In genomic region chr1:30550365-30551220, GRCh38 we compare ENCODE assay signal across 18 cellular contexts.
A peak's percentile ranks its signal among the peaks of the same experiment; 100 is the strongest.
DNase-seq lines count a peak whose midpoint lies in the region; ATAC-seq and TF ChIP-seq lines count a peak whose summit lies in the region.
"Had no signal": no experiment of that assay in that cellular context is flagged by ENCODE, and none has a peak within 500 bp of the region (broad histone marks: within the 10 kb centered on the region; RNA-seq: fewer than 3 reads in every experiment).

No MANE protein-coding gene starts in this region.

- H2BK12ac ChIP-seq in neuronal stem cell (ENCODE audit: low read length) = no peak overlapping the region

- peak overlapping the region; percentile 29 for H3K18ac ChIP-seq in neuronal stem cell (ENCODE audit: low read length)

- 92% methylated on average over 8 of the region's 11 CpGs for WGBS in esophagus muscularis mucosa
- no CpG with 5 or more reads among the region's 11 CpGs for WGBS in neuronal stem cell (ENCODE audit: extremely low coverage in 2 of 2, insufficient read length in 2 of 2, insufficient replicate concordance in 1 of 2), 2 donors

- intact Hi-C loops in esophagus muscularis mucosa (cut with DNase I) = no loop called here

- no peaks in the 10 kb centered on the region for H3K4me1 Mint-ChIP-seq in stimulated activated effector memory CD8-positive, alpha-beta T cell treated with anti-CD3 and anti-CD28 coated beads, Interleukin-12 subunit alpha, Interleukin-12 subunit beta, amount 100 ng/mL, for 72 hours
- H3K4me1 Mint-ChIP-seq: CD4-positive, alpha-beta memory T cell had no signal

- peaks cover 0 to 22% (median 0%) of the 10 kb centered on the region in 4 donors for H3K27me3 ChIP-seq in esophagus muscularis mucosa
- H3K27me3 ChIP-seq in neuronal stem cell (ENCODE audit: control insufficient read depth in 3 of 3, insufficient read depth in 3 of 3, low read depth in 1 of 3, low read length in 3 of 3) = no peaks in the 10 kb centered on the region

- H3K4me2 ChIP-seq in neuronal stem cell (ENCODE audit: insufficient read depth, low read length, poor library complexity, severe bottlenecking) = no peak overlapping the region
- H3K4me2 ChIP-seq: A549 had no signal

- no peaks in the 10 kb centered on the region for H3K79me1 ChIP-seq in neuronal stem cell (ENCODE audit: low read depth, low read length)

- no peak overlapping the region for H3K27ac Mint-ChIP-seq in stimulated activated effector memory CD8-positive, alpha-beta T cell treated with anti-CD3 and anti-CD28 coated beads, Interleukin-12 subunit alpha, Interleukin-12 subunit beta, amount 100 ng/mL, for 72 hours
- H3K27ac Mint-ChIP-seq: CD4-positive, alpha-beta memory T cell; HFFc6 had no signal

- H3K9me3 Mint-ChIP-seq in stimulated activated effector memory CD8-positive, alpha-beta T cell treated with anti-CD3 and anti-CD28 coated beads, Interleukin-12 subunit alpha, Interleukin-12 subunit beta, amount 100 ng/mL, for 72 hours = peaks cover 3% of the 10 kb centered on the region
- H3K9me3 Mint-ChIP-seq: CD4-positive, alpha-beta memory T cell; HFFc6 had no signal

- no peak overlapping the region for H3K14ac ChIP-seq in neuronal stem cell (ENCODE audit: low read length)

- H3K4me3 ChIP-seq in esophagus muscularis mucosa (no peak overlapping the region), neuronal stem cell (ENCODE audit: low read length in 2 of 2) (no peak overlapping the region), coronary artery (no peak overlapping the region)
- H3K4me3 ChIP-seq: A549, HAP-1 had no signal

- no peak overlapping the region for H3K4ac ChIP-seq in neuronal stem cell (ENCODE audit: low read length)

- no peak overlapping the region for H2BK5ac ChIP-seq in neuronal stem cell (ENCODE audit: low read length)

- H4K8ac ChIP-seq in neuronal stem cell (ENCODE audit: low read depth, low read length) = no peak overlapping the region

- no peaks in the 10 kb centered on the region for H3K9me3 ChIP-seq in esophagus muscularis mucosa
- H3K9me3 ChIP-seq in neuronal stem cell (replicated peaks in 1 of 2; ENCODE audit: control insufficient read depth in 2 of 2, insufficient read depth in 1 of 2, low read depth in 1 of 2, low read length in 2 of 2) = no peaks in the 10 kb centered on the region
- H3K9me3 ChIP-seq: A549, HAP-1 had no signal

- TF ChIP-seq CTCF in esophagus muscularis mucosa (IDR thresholded peaks at IDR 0.05) (no peak), coronary artery (IDR thresholded peaks at IDR 0.05) (no peak)

- DNase-seq in esophagus muscularis mucosa (ENCODE audit: extremely low spot score) (peak; percentile 55), islet precursor cell (peak; percentile 43), neuronal stem cell (ENCODE audit: low spot score) (no peak), NCI-H2081 (lab: John Stamatoyannopoulos, UW) (no peak), coronary artery (ENCODE audit: low spot score) (no peak)
- DNase-seq in stimulated activated effector memory CD8-positive, alpha-beta T cell treated with anti-CD3 and anti-CD28 coated beads, Interleukin-12 subunit alpha, Interleukin-12 subunit beta, amount 100 ng/mL, for 72 hours (ENCODE audit: low spot score in 2 of 2) = no peak
- no peak for DNase-seq in stimulated activated CD4-positive, alpha-beta T cell treated with anti-CD3 and anti-CD28 coated beads, Interleukin-12 subunit alpha, Interleukin-12 subunit beta, amount 100 ng/mL, for 4 hours
- DNase-seq: 8988T; ACHN; C1 segment of cervical spinal cord; CD4-positive, alpha-beta memory T cell; COR-L47; DMS153; DND-41; GOT3; HFFc6 had no signal

- no peak for TF ChIP-seq POLR2A in esophagus muscularis mucosa (IDR thresholded peaks at IDR 0.05; ENCODE audit: low read depth)

- no peak overlapping the region for H2BK15ac ChIP-seq in neuronal stem cell (ENCODE audit: low read length)

- no peaks in the 10 kb centered on the region for H3K36me3 ChIP-seq in esophagus muscularis mucosa
- H3K36me3 ChIP-seq in neuronal stem cell (replicated peaks in 1 of 2; ENCODE audit: control insufficient read depth in 2 of 2, insufficient read depth in 2 of 2, low read length in 2 of 2) = no peaks in the 10 kb centered on the region
- H3K36me3 ChIP-seq: HAP-1 had no signal

- ATAC-seq in stimulated activated effector memory CD8-positive, alpha-beta T cell treated with anti-CD3 and anti-CD28 coated beads, Interleukin-12 subunit alpha, Interleukin-12 subunit beta, amount 100 ng/mL, for 72 hours = peak; percentile 8
- ATAC-seq: A549 had no signal

- H4K91ac ChIP-seq in neuronal stem cell (ENCODE audit: low read depth, low read length, poor library complexity) = no peak overlapping the region

- H3K36me3 Mint-ChIP-seq in stimulated activated effector memory CD8-positive, alpha-beta T cell treated with anti-CD3 and anti-CD28 coated beads, Interleukin-12 subunit alpha, Interleukin-12 subunit beta, amount 100 ng/mL, for 72 hours = no peaks in the 10 kb centered on the region
- H3K36me3 Mint-ChIP-seq: CD4-positive, alpha-beta memory T cell had no signal

- no peak overlapping the region for H3K4me3 Mint-ChIP-seq in stimulated activated effector memory CD8-positive, alpha-beta T cell treated with anti-CD3 and anti-CD28 coated beads, Interleukin-12 subunit alpha, Interleukin-12 subunit beta, amount 100 ng/mL, for 72 hours
- H3K4me3 Mint-ChIP-seq: CD4-positive, alpha-beta memory T cell; HFFc6 had no signal

- no peak overlapping the region for H2BK120ac ChIP-seq in neuronal stem cell (ENCODE audit: low read depth, low read length)

- no peak overlapping the region for H3K9ac ChIP-seq in neuronal stem cell (ENCODE audit: low read depth, low read length, poor library complexity)

- no peak overlapping the region for H2AK5ac ChIP-seq in neuronal stem cell (ENCODE audit: low read depth, low read length)

- no peak for TF ChIP-seq EP300 in esophagus muscularis mucosa (IDR thresholded peaks at IDR 0.05)

- no peak overlapping the region for H2AFZ ChIP-seq in neuronal stem cell (ENCODE audit: low read length)

- H3K23ac ChIP-seq in neuronal stem cell (ENCODE audit: low read depth, low read length, poor library complexity) = peak overlapping the region; percentile 1

- H3K4me1 ChIP-seq in esophagus muscularis mucosa = no peaks in the 10 kb centered on the region
- no peaks in the 10 kb centered on the region for H3K4me1 ChIP-seq in neuronal stem cell (ENCODE audit: control insufficient read depth in 2 of 2, insufficient read depth in 1 of 2, low read depth in 1 of 2, low read length in 2 of 2)
- H3K4me1 ChIP-seq: A549, HAP-1 had no signal

- H3K27ac ChIP-seq in esophagus muscularis mucosa (replicated peaks in 1 of 4) (no peak overlapping the region), neuronal stem cell (replicated peaks; ENCODE audit: low read length) (no peak overlapping the region), coronary artery (no peak overlapping the region)
- H3K27ac ChIP-seq: A549 had no signal

Comparison
In these comparisons a context has a peak if more than half of its experiments do, and no peak if none do; other contexts are left out.
1. DNase-seq: peak in esophagus muscularis mucosa (single experiment) and islet precursor cell (single experiment); none in neuronal stem cell (single experiment), stimulated activated effector memory CD8-positive, alpha-beta T cell treated with anti-CD3 and anti-CD28 coated beads, Interleukin-12 subunit alpha, Interleukin-12 subunit beta, amount 100 ng/mL, for 72 hours (0 of 2), NCI-H2081 (0 of 2), stimulated activated CD4-positive, alpha-beta T cell treated with anti-CD3 and anti-CD28 coated beads, Interleukin-12 subunit alpha, Interleukin-12 subunit beta, amount 100 ng/mL, for 4 hours (single experiment) and coronary artery (single experiment).